In genomic region chr18:39232937-39233336, GRCh38 we compare ENCODE assay signal across 1 cellular context.
TF ChIP-seq lines count a peak whose summit lies in the region.

No MANE protein-coding gene starts in this region.

TF ChIP-seq in HepG2, 621 proteins besides CTCF, POLR2A, EP300 and RAD21 (continued from another document and continues in another):
- TF ChIP-seq ZGPAT (CRISPR knock-in tag; IDR thresholded peaks at IDR 0.05) (no peak), ZNF564 (CRISPR knock-in tag; IDR thresholded peaks at IDR 0.05) (no peak), AKNA (CRISPR knock-in tag; IDR thresholded peaks at IDR 0.05; ENCODE audit: borderline replicate concordance) (no peak), RNF2 (conservative IDR thresholded peaks at IDR 0.05; ENCODE audit: low read depth) (no peak), NR2F1 (CRISPR knock-in tag; IDR thresholded peaks at IDR 0.05) (no peak), ZBTB43 (CRISPR knock-in tag; conservative IDR thresholded peaks at IDR 0.05) (no peak), SMAD1 (CRISPR knock-in tag; IDR thresholded peaks at IDR 0.05; ENCODE audit: borderline replicate concordance, low read depth) (no peak), PPARG (CRISPR knock-in tag; conservative IDR thresholded peaks at IDR 0.05) (no peak), JUND (CRISPR knock-in tag; IDR thresholded peaks at IDR 0.05) (no peak), IRX3 (CRISPR knock-in tag; IDR thresholded peaks at IDR 0.05; ENCODE audit: borderline replicate concordance, low read depth) (no peak), SALL1 (CRISPR knock-in tag; IDR thresholded peaks at IDR 0.05) (peak; percentile 43; the same call in 1 of the 2 replicates), MAZ (IDR thresholded peaks at IDR 0.05; ENCODE audit: borderline replicate concordance, low read depth, low read length) (no peak), MAZ (CRISPR knock-in tag; IDR thresholded peaks at IDR 0.05; ENCODE audit: low read depth) (no peak), ARID4A (CRISPR knock-in tag; IDR thresholded peaks at IDR 0.05; ENCODE audit: borderline replicate concordance) (peak; percentile 28; the same call in 1 of the 2 replicates), SRF (IDR thresholded peaks at IDR 0.05; ENCODE audit: low read depth, low read length) (no peak), ZNF740 (CRISPR knock-in tag; IDR thresholded peaks at IDR 0.05) (no peak), HMG20A (CRISPR knock-in tag; IDR thresholded peaks at IDR 0.05; ENCODE audit: borderline replicate concordance) (no peak), ZFP62 (CRISPR knock-in tag; IDR thresholded peaks at IDR 0.05) (no peak), LRRFIP1 (CRISPR knock-in tag; conservative IDR thresholded peaks at IDR 0.05) (no peak), PRPF4 (IDR thresholded peaks at IDR 0.05; ENCODE audit: low read depth, low read length, poor library complexity, severe bottlenecking) (no peak), MEIS2 (CRISPR knock-in tag; IDR thresholded peaks at IDR 0.05) (no peak), ZFP36 (IDR thresholded peaks at IDR 0.05; ENCODE audit: borderline replicate concordance, low read depth, low read length, partially characterized antibody) (no peak), CC2D1A (CRISPR knock-in tag; IDR thresholded peaks at IDR 0.05) (no peak), ZNF292 (CRISPR knock-in tag; IDR thresholded peaks at IDR 0.05; ENCODE audit: borderline replicate concordance, low read depth) (peak; percentile 88; the same call in 1 of the 2 replicates), IRF1 (CRISPR knock-in tag; IDR thresholded peaks at IDR 0.05; ENCODE audit: low read depth) (no peak), EEA1 (CRISPR knock-in tag; IDR thresholded peaks at IDR 0.05; ENCODE audit: borderline replicate concordance) (no peak), TBX2 (CRISPR knock-in tag; IDR thresholded peaks at IDR 0.05; ENCODE audit: borderline replicate concordance) (peak; percentile 69), HCFC1 (IDR thresholded peaks at IDR 0.05; ENCODE audit: low read depth, low read length) (no peak), THAP11 (CRISPR knock-in tag; IDR thresholded peaks at IDR 0.05) (no peak), ZNF710 (CRISPR knock-in tag; IDR thresholded peaks at IDR 0.05; ENCODE audit: borderline replicate concordance) (0 out of 2 replicates have a peak, but pooled peaks have one; percentile 33), ZNF788 (CRISPR knock-in tag; IDR thresholded peaks at IDR 0.05; ENCODE audit: borderline replicate concordance) (no peak), POLR2AphosphoS2 (IDR thresholded peaks at IDR 0.05; ENCODE audit: low read depth, low read length) (no peak), CHD4 (IDR thresholded peaks at IDR 0.05; ENCODE audit: borderline replicate concordance, low read length) (no peak), ZNF644 (CRISPR knock-in tag; IDR thresholded peaks at IDR 0.05; ENCODE audit: low read depth) (0 out of 2 replicates have a peak, but pooled peaks have one; percentile 48), NFRKB (IDR thresholded peaks at IDR 0.05) (no peak), TOE1 (CRISPR knock-in tag; IDR thresholded peaks at IDR 0.05) (no peak), ZNF546 (CRISPR knock-in tag; conservative IDR thresholded peaks at IDR 0.05) (no peak), SOX6 (IDR thresholded peaks at IDR 0.05) (no peak), SOX6 (CRISPR knock-in tag; IDR thresholded peaks at IDR 0.05) (peak; percentile 23; the same call in 1 of the 2 replicates), ZNF709 (CRISPR knock-in tag; IDR thresholded peaks at IDR 0.05) (no peak), CCAR2 (optimal IDR thresholded peaks at IDR 0.05; ENCODE audit: low read depth, low read length) (no peak), HNF4G (IDR thresholded peaks at IDR 0.05; ENCODE audit: borderline replicate concordance, low read depth, low read length) (0 out of 2 replicates have a peak, but pooled peaks have one; percentile 15), HNF4G (CRISPR knock-in tag; IDR thresholded peaks at IDR 0.05; ENCODE audit: borderline replicate concordance, low read depth) (no peak), ZNF616 (CRISPR knock-in tag; IDR thresholded peaks at IDR 0.05; ENCODE audit: low read depth) (no peak), ZNF83 (CRISPR knock-in tag; IDR thresholded peaks at IDR 0.05; ENCODE audit: borderline replicate concordance) (no peak), NCOA5 (CRISPR knock-in tag; IDR thresholded peaks at IDR 0.05) (no peak), KDM2A (CRISPR knock-in tag; IDR thresholded peaks at IDR 0.05; ENCODE audit: borderline replicate concordance, low read depth) (0 out of 2 replicates have a peak, but pooled peaks have one; percentile 21), ZNF441 (CRISPR knock-in tag; IDR thresholded peaks at IDR 0.05; ENCODE audit: borderline replicate concordance) (no peak)
